Comparison of ENCODE assay signal across 8 cellular contexts in genomic region chr10:11782793-11783557, GRCh38. TPM values are rescaled to one million over a fixed set of nuclear protein-coding genes. Genes with fewer than 3 reads are reported as not detected.
DNase-seq lines count a peak whose midpoint lies in the region; ATAC-seq, FAIRE-seq and TF ChIP-seq lines count a peak whose summit lies in the region.

No MANE protein-coding gene starts in this region.

- intact Hi-C loops in endothelial cell of umbilical vein (cut with micrococcal nuclease): loop anchor here (1.0 to 5.0 kb wide), 2 partner anchors 39 to 203 kb away; partner anchors contain the start of gene PROSER2
- intact Hi-C loops in activated CD4-positive, alpha-beta memory T cell treated with anti-CD3 and anti-CD28 coated beads for 36 hours (cut with micrococcal nuclease): loop anchor here (1.0 to 2.0 kb wide), 2 partner anchors 36 to 203 kb away; no protein-coding TSS in a partner anchor

- CTCF ChIA-PET in endothelial cell of umbilical vein (lab: Charles Lee): interaction anchor here (0.6 to 7.7 kb wide), 61 partner anchors 8 to 1317 kb away, joined by 3 to 244 read pairs (median 4); partner anchors contain the start of genes OPTN and PROSER2
- CTCF ChIA-PET in activated CD4-positive, alpha-beta memory T cell treated with anti-CD3 and anti-CD28 coated beads for 36 hours (lab: Charles Lee): interaction anchor here (0.6 to 3.3 kb wide), 23 partner anchors 8 to 1021 kb away, joined by 3 to 29 read pairs (median 5); no protein-coding TSS in a partner anchor

- no peak overlapping the region for H2AFZ ChIP-seq in endothelial cell of umbilical vein (ENCODE audit: low read depth, low read length)

- H3K36me3 Mint-ChIP-seq in naive thymus-derived CD8-positive, alpha-beta T cell: no peaks in the 10 kb centered on the region
- H3K36me3 Mint-ChIP-seq in activated CD4-positive, alpha-beta memory T cell treated with anti-CD3 and anti-CD28 coated beads for 36 hours: no peaks in the 10 kb centered on the region

- no peak overlapping the region for H3K4me2 ChIP-seq in endothelial cell of umbilical vein (ENCODE audit: insufficient read depth, low read length)

- no peaks in the 10 kb centered on the region for H3K36me3 ChIP-seq in endothelial cell of umbilical vein (ENCODE audit: control insufficient read depth in 2 of 2, extremely low read depth in 1 of 2, insufficient read depth in 2 of 2, low read length in 2 of 2)

- peaks cover 0 to 18% (median 3%) of the 10 kb centered on the region in 5 donors for H3K27me3 Mint-ChIP-seq in naive thymus-derived CD8-positive, alpha-beta T cell
- peaks cover 7% of the 10 kb centered on the region for H3K27me3 Mint-ChIP-seq in activated CD4-positive, alpha-beta memory T cell treated with anti-CD3 and anti-CD28 coated beads for 36 hours

- TF ChIP-seq POLR2A in endothelial cell of umbilical vein (IDR thresholded peaks at IDR 0.05; ENCODE audit: low read depth, low read length): no peak

- no peak overlapping the region for H3K4me3 Mint-ChIP-seq in naive thymus-derived CD8-positive, alpha-beta T cell
- H3K4me3 Mint-ChIP-seq in activated CD4-positive, alpha-beta memory T cell treated with anti-CD3 and anti-CD28 coated beads for 36 hours: no peak overlapping the region

- H3K4me1 Mint-ChIP-seq in naive thymus-derived CD8-positive, alpha-beta T cell: peaks cover 0 to 6% (median under 1%) of the 10 kb centered on the region in 4 donors
- H3K4me1 Mint-ChIP-seq in activated CD4-positive, alpha-beta memory T cell treated with anti-CD3 and anti-CD28 coated beads for 36 hours (ENCODE audit: low read depth): no peaks in the 10 kb centered on the region

- no peak overlapping the region for H3K27ac ChIP-seq in endothelial cell of umbilical vein (ENCODE audit: insufficient read depth, low read depth, low read length)

- H3K9me3 Mint-ChIP-seq in naive thymus-derived CD8-positive, alpha-beta T cell: no peaks in the 10 kb centered on the region
- no peaks in the 10 kb centered on the region for H3K9me3 Mint-ChIP-seq in activated CD4-positive, alpha-beta memory T cell treated with anti-CD3 and anti-CD28 coated beads for 36 hours

- H3K4me3 ChIP-seq in endothelial cell of umbilical vein (replicated peaks in 1 of 3; ENCODE audit: insufficient read depth in 1 of 3, low read depth in 1 of 3, low read length in 3 of 3): no peak overlapping the region

- H3K9me3 ChIP-seq in endothelial cell of umbilical vein (replicated peaks; ENCODE audit: control insufficient read depth, insufficient read depth, low read length): no peaks in the 10 kb centered on the region

- BruUV-seq in endothelial cell of umbilical vein (replicated peaks; lab: Mats Ljungman, UMichigan): no TSS peak

- FAIRE-seq in RCC 7860 (lab: Jason Lieb, UNC) (peak; percentile 83), endothelial cell of umbilical vein (lab: Jason Lieb, UNC) (peak; percentile 92)

- TF ChIP-seq CTCF in GM10266 (IDR thresholded peaks at IDR 0.05; ENCODE audit: control insufficient read depth, insufficient read depth, low read depth, missing control alignments) (peak; percentile 56), endothelial cell of umbilical vein (IDR thresholded peaks at IDR 0.05; ENCODE audit: extremely low read depth in 1 of 2, insufficient read depth in 1 of 2, low read depth in 1 of 2, low read length in 2 of 2) (peak; percentile 45 to 55)

- peak; percentile 55 for DNase-seq in AG08396 (ENCODE audit: low spot score)
- DNase-seq in GM10266 (ENCODE audit: extremely low spot score): peak; percentile 73
- DNase-seq in HS-27A (ENCODE audit: low read depth): peak; percentile 15
- peak; percentile 68 for DNase-seq in RCC 7860 (ENCODE audit: low spot score)
- DNase-seq in endothelial cell of umbilical vein (ENCODE audit: low read depth, low spot score): peak; percentile 64
- DNase-seq in naive thymus-derived CD8-positive, alpha-beta T cell: peak in 5 of 10 donors; percentile 10 to 57 (median 50)
- no peak for DNase-seq in activated CD4-positive, alpha-beta memory T cell treated with anti-CD3 and anti-CD28 coated beads for 36 hours
- DNase-seq in COLO668 (lab: John Stamatoyannopoulos, UW; ENCODE audit: unreplicated experiment): no peak

- H4K20me1 ChIP-seq in endothelial cell of umbilical vein (replicated peaks; ENCODE audit: control insufficient read depth, extremely low read depth, insufficient read depth, low read length): no peaks in the 10 kb centered on the region

- H3K9me1 ChIP-seq in endothelial cell of umbilical vein (replicated peaks; ENCODE audit: control insufficient read depth, extremely low read depth, insufficient read depth, low read length): no peaks in the 10 kb centered on the region

- peak; percentile 44 to 53 for ATAC-seq in naive thymus-derived CD8-positive, alpha-beta T cell

- no peak overlapping the region for H3K27ac Mint-ChIP-seq in naive thymus-derived CD8-positive, alpha-beta T cell
- H3K27ac Mint-ChIP-seq in activated CD4-positive, alpha-beta memory T cell treated with anti-CD3 and anti-CD28 coated beads for 36 hours: no peak overlapping the region

- no peak overlapping the region for H3K9ac ChIP-seq in endothelial cell of umbilical vein (replicated peaks; ENCODE audit: extremely low read depth, insufficient read depth, low read length)

- H3K27me3 ChIP-seq in endothelial cell of umbilical vein (ENCODE audit: control insufficient read depth in 2 of 2, insufficient read depth in 2 of 2, low read length in 2 of 2): peaks cover 0 to 4% of the 10 kb centered on the region in 2 experiments

- POLR2A ChIA-PET in endothelial cell of umbilical vein (lab: Charles Lee): no interaction called here
- POLR2A ChIA-PET in naive thymus-derived CD8-positive, alpha-beta T cell (lab: Charles Lee): no interaction called here
- POLR2A ChIA-PET in activated CD4-positive, alpha-beta memory T cell treated with anti-CD3 and anti-CD28 coated beads for 36 hours (lab: Charles Lee): no interaction called here

- H3K4me1 ChIP-seq in endothelial cell of umbilical vein (ENCODE audit: control insufficient read depth, extremely low read depth, insufficient read depth, low read length): no peaks in the 10 kb centered on the region

- dilution Hi-C loops in endothelial cell of umbilical vein (cut with MboI; ENCODE audit: extremely low pct_ligation_motif_present, low sequenced_read_pairs): no loop called here

- no peaks in the 10 kb centered on the region for H3K79me2 ChIP-seq in endothelial cell of umbilical vein (ENCODE audit: control insufficient read depth, insufficient read depth, low read length)

TF ChIP-seq in endothelial cell of umbilical vein, 7 proteins besides CTCF, POLR2A, EP300 and RAD21:
- TF ChIP-seq MYC (IDR thresholded peaks at IDR 0.05; ENCODE audit: low read depth, low read length) (no peak), MAX (IDR thresholded peaks at IDR 0.05; ENCODE audit: insufficient read depth, insufficient read length) (no peak), POLR2AphosphoS5 (IDR thresholded peaks at IDR 0.05; ENCODE audit: insufficient read depth, low read depth, low read length) (no peak), FOS (IDR thresholded peaks at IDR 0.05; ENCODE audit: borderline replicate concordance, insufficient read depth, low read length) (no peak)

RNA-seq across cellular contexts. Expression of gene PROSER2, which starts 40.2 kb away (rescaled TPM):
- total RNA-seq in endothelial cell of umbilical vein: 22.6 and 23.5 TPM in 2 replicates
- 5.9 and 8.1 TPM in 2 replicates for polyA plus RNA-seq in endothelial cell of umbilical vein
- 5.3 and 5.8 TPM in 2 replicates for polyA plus RNA-seq in endothelial cell of umbilical vein (2011; cell fraction: cytosol; rRNA removed)
- polyA plus RNA-seq in endothelial cell of umbilical vein (2011; cell fraction: nucleus; rRNA removed): 4.3 and 5.4 TPM in 2 replicates
- 10.0 and 13.3 TPM in 2 replicates for polyA plus RNA-seq in endothelial cell of umbilical vein (2012)
- polyA minus RNA-seq in endothelial cell of umbilical vein: 3.7 and 5.5 TPM in 2 replicates
- 4.0 TPM for polyA minus RNA-seq in endothelial cell of umbilical vein (2011; cell fraction: cytosol; rRNA and poly(A)+ RNA removed)
- polyA minus RNA-seq in endothelial cell of umbilical vein (2011; cell fraction: nucleus; rRNA and poly(A)+ RNA removed): 2.2 and 2.3 TPM in 2 replicates
- total RNA-seq in naive thymus-derived CD8-positive, alpha-beta T cell: under 1 TPM; 0.83 to 0.93 TPM
- under 1 TPM in 2 of 3 donors, not detected in 1; 0.31 to 0.39 TPM for polyA plus RNA-seq in naive thymus-derived CD8-positive, alpha-beta T cell
- under 1 TPM; 0.24 to 0.31 TPM for total RNA-seq in activated CD4-positive, alpha-beta memory T cell treated with anti-CD3 and anti-CD28 coated beads for 36 hours

RNA-seq across cellular contexts. Expression of gene ECHDC3, which starts 40.8 kb away (rescaled TPM):
- 3.7 and 6.0 TPM in 2 replicates for total RNA-seq in endothelial cell of umbilical vein
- 6.1 and 7.3 TPM in 2 replicates for polyA plus RNA-seq in endothelial cell of umbilical vein
- polyA plus RNA-seq in endothelial cell of umbilical vein (2011; cell fraction: cytosol; rRNA removed): 5.5 and 5.9 TPM in 2 replicates
- 4.3 and 5.0 TPM in 2 replicates for polyA plus RNA-seq in endothelial cell of umbilical vein (2011; cell fraction: nucleus; rRNA removed)
- 6.5 and 7.7 TPM in 2 replicates for polyA plus RNA-seq in endothelial cell of umbilical vein (2012)
- polyA minus RNA-seq in endothelial cell of umbilical vein: 2.3 and 5.2 TPM in 2 replicates
- polyA minus RNA-seq in endothelial cell of umbilical vein (2011; cell fraction: cytosol; rRNA and poly(A)+ RNA removed): 3.3 TPM
- 2.7 TPM in 2 replicates for polyA minus RNA-seq in endothelial cell of umbilical vein (2011; cell fraction: nucleus; rRNA and poly(A)+ RNA removed)
- under 1 TPM; 0.65 to 0.74 TPM for total RNA-seq in naive thymus-derived CD8-positive, alpha-beta T cell
- 1 to 10 TPM in 1 of 3 donors, under 1 TPM in 2; 0.14 to 1.7 (median 0.55) TPM for polyA plus RNA-seq in naive thymus-derived CD8-positive, alpha-beta T cell
- 1 to 10 TPM in 1 of 2 experiments, under 1 TPM in 1; 0.76 to 1.4 TPM for total RNA-seq in activated CD4-positive, alpha-beta memory T cell treated with anti-CD3 and anti-CD28 coated beads for 36 hours

Comparison
In these comparisons a context has a peak if more than half of its experiments do, and no peak if none do; other contexts are left out.
1. DNase-seq: peak in AG08396 (single experiment), GM10266 (single experiment), HS-27A (single experiment), RCC 7860 (single experiment) and endothelial cell of umbilical vein (single experiment); none in activated CD4-positive, alpha-beta memory T cell treated with anti-CD3 and anti-CD28 coated beads for 36 hours (single experiment) and COLO668 (single experiment).
2. RNA of gene PROSER2, which starts 40.2 kb away (total RNA-seq): 22.6 to 23.5 TPM in endothelial cell of umbilical vein; 0.83 to 0.93 TPM in naive thymus-derived CD8-positive, alpha-beta T cell and 0.24 to 0.31 TPM in activated CD4-positive, alpha-beta memory T cell treated with anti-CD3 and anti-CD28 coated beads for 36 hours; every median in the first group is over 10 times any median in the second.